Comparison of ENCODE assay signal across 9 cellular contexts in genomic region chr15:40844543-40844981, GRCh38. TPM values are rescaled to one million over a fixed set of nuclear protein-coding genes. Genes with fewer than 3 reads are reported as not detected.
DNase-seq lines count a peak whose midpoint lies in the region; ATAC-seq and TF ChIP-seq lines count a peak whose summit lies in the region.
"Had no signal": no experiment of that assay in that cellular context is flagged by ENCODE, and none has a peak within 500 bp of the region (broad histone marks: within the 10 kb centered on the region; RNA-seq: fewer than 3 reads in every experiment).

No MANE protein-coding gene starts in this region.

- H3K4me3 Mint-ChIP-seq in activated B cell treated with CpG ODN at 0.5 μM for 24 hours = peak overlapping the region; percentile 82

- H3K36me3 Mint-ChIP-seq in activated B cell treated with CpG ODN at 0.5 μM for 24 hours (ENCODE audit: low read depth) = no peaks in the 10 kb centered on the region

- H3K27ac ChIP-seq in muscle layer of duodenum (ENCODE audit: low read length) (peak overlapping the region; percentile 86), upper lobe of left lung (peak overlapping the region; percentile 77 to 84 (median 83))

- POLR2A ChIA-PET in activated B cell treated with CpG ODN at 0.5 μM for 24 hours (lab: Charles Lee) = interaction anchor here (1.0 to 2.1 kb wide), 2 partner anchors 14 to 50 kb away, joined by 3 to 7 read pairs; partner anchors contain the start of gene VPS18

- 1% methylated on average over 8 to 15 of the region's 44 CpGs for WGBS in upper lobe of left lung, 2 donors

- intact Hi-C loops in activated B cell treated with CpG ODN at 0.5 μM for 24 hours (cut with micrococcal nuclease) = loop anchor here (1.0 kb wide), 1 partner anchor 37 kb away; the partner anchor contains the start of genes DNAJC17 and ZFYVE19

- CTCF ChIA-PET in activated B cell treated with CpG ODN at 0.5 μM for 24 hours (lab: Charles Lee) = interaction anchor here (1.2 to 2.1 kb wide), 3 partner anchors 14 to 50 kb away, joined by 4 to 21 read pairs (median 4); partner anchors contain the start of gene VPS18

- H3K9me3 Mint-ChIP-seq in activated B cell treated with CpG ODN at 0.5 μM for 24 hours = no peaks in the 10 kb centered on the region

- H3K27me3 ChIP-seq in muscle layer of duodenum (ENCODE audit: low read depth, low read length) (no peaks in the 10 kb centered on the region), upper lobe of left lung (peaks cover 0 to 11% (median 4%) of the 10 kb centered on the region in 4 donors)

- no peak for TF ChIP-seq EP300 in upper lobe of left lung (IDR thresholded peaks at IDR 0.05)

- peaks cover 39% of the 10 kb centered on the region for H3K4me1 Mint-ChIP-seq in activated B cell treated with CpG ODN at 0.5 μM for 24 hours

- ATAC-seq in activated B cell treated with CpG ODN at 0.5 μM for 24 hours (ENCODE audit: low read depth) (peak; percentile 40), upper lobe of left lung (ENCODE audit: low FRiP score in 2 of 2) (peak; percentile 5 to 39), HG03457 (IDR thresholded peaks at IDR 0.05; ENCODE audit: unreplicated experiment) (no peak)

- H3K9me3 ChIP-seq in muscle layer of duodenum (ENCODE audit: control insufficient read depth in 1 of 2, low read length in 2 of 2) (no peaks in the 10 kb centered on the region), upper lobe of left lung (no peaks in the 10 kb centered on the region)

- peak overlapping the region; percentile 55 for H3K27ac Mint-ChIP-seq in activated B cell treated with CpG ODN at 0.5 μM for 24 hours

- TF ChIP-seq CTCF in activated B cell treated with CpG ODN at 0.5 μM for 24 hours (IDR thresholded peaks at IDR 0.05) (no peak), upper lobe of left lung (IDR thresholded peaks at IDR 0.05) (no peak)

- DNase-seq in SKM-1 treated with dmso at 0.1 percent for 144 hours (lab: John Stamatoyannopoulos, UW; ENCODE audit: unreplicated experiment) (peak; percentile 27), SKM-1 (lab: John Stamatoyannopoulos, UW; ENCODE audit: unreplicated experiment) (no peak), activated B cell treated with CpG ODN at 0.5 μM for 24 hours (peak; percentile 49), ecto neural progenitor cell (ENCODE audit: low spot score) (peak; percentile 67), upper lobe of left lung (peak; percentile 36 to 90), iPS-NIHi7 (ENCODE audit: extremely low spot score) (no peak)

- H3K36me3 ChIP-seq in muscle layer of duodenum (ENCODE audit: control insufficient read depth in 1 of 2, insufficient read depth in 2 of 2, low read length in 2 of 2) (no peaks in the 10 kb centered on the region), upper lobe of left lung (no peaks in the 10 kb centered on the region)

- H3K4me1 ChIP-seq in muscle layer of duodenum (ENCODE audit: control insufficient read depth in 1 of 2, insufficient read depth in 2 of 2, low read length in 2 of 2) (peaks cover 6 to 16% of the 10 kb centered on the region in 2 donors), upper lobe of left lung (peaks cover 25 to 54% (median 37%) of the 10 kb centered on the region in 4 donors)

- TF ChIP-seq POLR2A in upper lobe of left lung (IDR thresholded peaks at IDR 0.05) = no peak

- H3K27me3 Mint-ChIP-seq in activated B cell treated with CpG ODN at 0.5 μM for 24 hours = no peaks in the 10 kb centered on the region

- H3K4me3 ChIP-seq in muscle layer of duodenum (ENCODE audit: low read depth in 1 of 2, low read length in 2 of 2) (peak overlapping the region; percentile 71 to 72), upper lobe of left lung (peak overlapping the region; percentile 54 to 81 (median 62))

RNA-seq across cellular contexts. Expression of gene SPINT1, which starts 0.7 kb away (rescaled TPM):
- total RNA-seq in activated B cell treated with CpG ODN at 0.5 μM for 24 hours (8.6 and 8.7 TPM in 2 replicates), upper lobe of left lung (100 to 1,000 TPM in 5 of 6 donors, 10 to 100 TPM in 1; 99.3 to 252 (median 163) TPM)

RNA-seq across cellular contexts. Expression of gene PPP1R14D, which starts 16.1 kb away (rescaled TPM):
- 0.31 TPM in 1 of 2 replicates, not detected in the other for total RNA-seq in activated B cell treated with CpG ODN at 0.5 μM for 24 hours
- total RNA-seq in upper lobe of left lung = 1 to 10 TPM in 1 of 6 donors, under 1 TPM in 1, not detected in 4; 0.34 to 3.3 TPM
- total RNA-seq: dermis microvascular lymphatic vessel endothelial cell had no signal

RNA-seq across cellular contexts. Expression of gene RHOV, which starts 29.5 kb away (rescaled TPM):
- total RNA-seq in activated B cell treated with CpG ODN at 0.5 μM for 24 hours (0.27 TPM in 1 of 2 replicates, not detected in the other), upper lobe of left lung (1 to 10 TPM in 1 of 6 donors, under 1 TPM in 2, not detected in 3; 0.46 to 2.1 (median 0.77) TPM)

RNA-seq across cellular contexts. Expression of gene DNAJC17, which starts 37.3 kb away (rescaled TPM):
- total RNA-seq in activated B cell treated with CpG ODN at 0.5 μM for 24 hours = 43.1 and 51.0 TPM in 2 replicates
- total RNA-seq in upper lobe of left lung = 10 to 100 TPM; 15.4 to 51.3 (median 30.0) TPM

RNA-seq across cellular contexts. Expression of gene ZFYVE19, which starts 37.7 kb away (rescaled TPM):
- total RNA-seq in activated B cell treated with CpG ODN at 0.5 μM for 24 hours = 23.2 and 25.2 TPM in 2 replicates
- total RNA-seq in upper lobe of left lung = 100 to 1,000 TPM in 1 of 6 donors, 10 to 100 TPM in 5; 19.4 to 104 (median 32.5) TPM

Comparison
In these comparisons a context has a peak if more than half of its experiments do, and no peak if none do; other contexts are left out.
1. DNase-seq: peak in SKM-1 treated with dmso at 0.1 percent for 144 hours (single experiment), activated B cell treated with CpG ODN at 0.5 μM for 24 hours (single experiment), ecto neural progenitor cell (single experiment) and upper lobe of left lung (2 of 2); none in SKM-1 (single experiment) and iPS-NIHi7 (single experiment).
2. RNA of gene SPINT1, which starts 0.7 kb away (total RNA-seq): 99.3 to 252 TPM in upper lobe of left lung; 8.6 to 8.7 TPM in activated B cell treated with CpG ODN at 0.5 μM for 24 hours; every median in the first group is over 10 times any median in the second.